ENCODE assay signal across 14 cellular contexts in the genomic region with DNA sequence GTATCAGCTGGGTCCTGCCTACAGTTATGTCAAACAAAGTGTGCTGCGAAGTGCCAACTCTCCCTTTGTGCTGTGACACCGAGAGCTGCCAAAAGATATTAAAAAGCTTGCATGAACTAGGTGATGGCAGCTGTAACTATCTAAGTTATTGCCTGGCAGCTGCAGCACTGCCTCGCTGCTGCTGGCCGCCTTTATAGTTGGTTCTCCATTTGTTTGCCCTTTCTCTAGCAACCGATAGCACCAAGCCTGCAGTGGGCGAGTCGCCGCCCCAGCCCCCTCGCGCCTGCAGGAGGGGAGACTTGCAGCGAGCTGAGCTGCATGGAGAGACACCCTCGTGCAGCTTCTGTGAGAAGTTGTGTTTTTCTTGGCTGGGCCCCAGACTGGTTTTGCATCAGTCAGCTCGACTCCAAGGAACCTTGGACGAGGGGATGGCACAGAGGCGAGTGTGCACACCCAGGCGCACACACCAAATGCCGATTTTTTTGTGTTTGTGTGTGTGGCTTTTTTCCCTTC.
A peak's percentile ranks its signal among the peaks of the same experiment; 100 is the strongest.
DNase-seq lines count a peak whose midpoint lies in the region; ATAC-seq and TF ChIP-seq lines count a peak whose summit lies in the region.
"Had no signal": no experiment of that assay in that cellular context is flagged by ENCODE, and none has a peak within 500 bp of the region (broad histone marks: within the 10 kb centered on the region; RNA-seq: fewer than 3 reads in every experiment).

No MANE protein-coding gene starts in this region.

- no peak overlapping the region for H2AFZ ChIP-seq in smooth muscle cell (ENCODE audit: low read depth)

- H3K9ac ChIP-seq in smooth muscle cell (ENCODE audit: low read depth), result no peak overlapping the region

- DNase-seq in G401 (ENCODE audit: low spot score) (peak; percentile 51), NCI-H1694 treated with DMSO at 0.1 percent for 48 hours (lab: John Stamatoyannopoulos, UW) (peak; percentile 68), cerebellar cortex (ENCODE audit: low spot score) (peak; percentile 34), posterior cingulate gyrus (peak in 6 of 10 donors; percentile 21 to 86 (median 56)), smooth muscle cell (lab: John Stamatoyannopoulos, UW; ENCODE audit: unreplicated experiment) (no peak), KBM-7 (no peak)
- DNase-seq in stimulated activated CD8-positive, alpha-beta memory T cell treated with anti-CD3 and anti-CD28 coated beads, Interleukin-4, amount 100 ng/mL, for 48 hours, result no peak
- DNase-seq: activated effector memory CD4-positive, alpha-beta T cell treated with anti-CD3 and anti-CD28 coated beads, Interleukin-2, amount 50 U/mL, for 16 hours; CD4-positive, alpha-beta memory T cell; naive thymus-derived CD8-positive, alpha-beta T cell; stimulated activated naive B cell treated with anti-CD40 and anti-IgM and Interleukin-4, amounts not matched to agents 10 μg/mL and 1 μg/mL and 100 μg/mL, for 72 hours; T-helper 1 cell had no signal

- intact Hi-C loops in posterior cingulate gyrus (cut with DNase I), result no loop called here

- in situ Hi-C loops in G401 (cut with HindIII; ENCODE audit: low sequenced_read_pairs), result no loop called here
- in situ Hi-C loops in KBM-7 (cut with MboI; ENCODE audit: low pct_unique_long_range_greater_than_20kb, low sequenced_read_pairs), result no loop called here

- no peak overlapping the region for H3K4me2 ChIP-seq in smooth muscle cell

- TF ChIP-seq CTCF in smooth muscle cell (IDR thresholded peaks at IDR 0.05; ENCODE audit: borderline replicate concordance, insufficient read depth, poor library complexity, severe bottlenecking), result no peak

- no peak for ATAC-seq in GM19035 (IDR thresholded peaks at IDR 0.05; ENCODE audit: unreplicated experiment)
- ATAC-seq: naive thymus-derived CD8-positive, alpha-beta T cell; stimulated activated naive B cell treated with anti-CD40 and anti-IgM and Interleukin-4, amounts not matched to agents 10 μg/mL and 1 μg/mL and 100 μg/mL, for 72 hours had no signal

- H3K4me1 ChIP-seq in smooth muscle cell (ENCODE audit: low read depth), result peaks cover 6% of the 10 kb centered on the region
- H3K4me1 ChIP-seq: HAP-1 had no signal

- 87% methylated on average over 17 of the region's 17 CpGs for WGBS in smooth muscle cell (ENCODE audit: low lambda C conversion rate)

- no peaks in the 10 kb centered on the region for H3K9me3 ChIP-seq in smooth muscle cell (replicated peaks; ENCODE audit: low read depth)
- H3K9me3 ChIP-seq: HAP-1 had no signal

- H3K4me3 ChIP-seq in smooth muscle cell, result no peak overlapping the region
- H3K4me3 ChIP-seq: HAP-1 had no signal

- H3K27me3 ChIP-seq in smooth muscle cell (ENCODE audit: low read depth), result no peaks in the 10 kb centered on the region

- no peaks in the 10 kb centered on the region for H4K20me1 ChIP-seq in smooth muscle cell (ENCODE audit: low read depth)

- no peaks in the 10 kb centered on the region for H3K79me2 ChIP-seq in smooth muscle cell (ENCODE audit: low read depth)

- H3K27ac ChIP-seq in smooth muscle cell (ENCODE audit: low read depth), result no peak overlapping the region

- no peaks in the 10 kb centered on the region for H3F3A ChIP-seq in smooth muscle cell (ENCODE audit: low read depth)

- H3K36me3 ChIP-seq in smooth muscle cell (ENCODE audit: low read depth), result no peaks in the 10 kb centered on the region
- H3K36me3 ChIP-seq: HAP-1 had no signal

Comparison
In these comparisons a context has a peak if more than half of its experiments do, and no peak if none do; other contexts are left out.
1. DNase-seq: peak in G401 (single experiment), NCI-H1694 treated with DMSO at 0.1 percent for 48 hours (single experiment), cerebellar cortex (single experiment) and posterior cingulate gyrus (6 of 10); none in stimulated activated CD8-positive, alpha-beta memory T cell treated with anti-CD3 and anti-CD28 coated beads, Interleukin-4, amount 100 ng/mL, for 48 hours (single experiment), smooth muscle cell (single experiment) and KBM-7 (single experiment).